ENCODE assay signal across 18 cellular contexts in the genomic region with DNA sequence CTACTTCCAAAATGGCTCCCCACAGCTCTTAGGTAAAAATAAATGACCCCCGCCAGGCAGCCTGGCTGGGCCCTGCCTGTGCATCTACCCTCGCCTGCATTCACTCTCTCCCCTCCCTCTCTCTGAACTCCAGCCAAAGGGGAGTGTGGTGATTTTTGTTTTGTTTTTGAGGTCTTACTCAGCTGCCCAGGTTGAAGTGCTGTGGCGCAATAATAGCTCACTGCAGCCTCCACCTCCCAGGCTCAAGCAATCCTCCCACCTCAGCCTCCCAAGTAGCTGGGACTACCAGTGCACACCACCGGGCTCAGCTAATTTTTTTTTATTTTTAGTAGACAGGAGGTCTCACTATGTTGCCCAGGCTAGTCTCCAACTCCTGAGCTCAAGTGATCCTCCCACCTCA. TPM values are rescaled to one million over a fixed set of nuclear protein-coding genes. Genes with fewer than 3 reads are reported as not detected.
DNase-seq lines count a peak whose midpoint lies in the region; ATAC-seq and TF ChIP-seq lines count a peak whose summit lies in the region.
"Had no signal": no experiment of that assay in that cellular context is flagged by ENCODE, and none has a peak within 500 bp of the region (broad histone marks: within the 10 kb centered on the region; RNA-seq: fewer than 3 reads in every experiment).

No MANE protein-coding gene starts in this region.

- H3K9me3 Mint-ChIP-seq in activated T-cell treated with anti-CD3 and anti-CD28 coated beads, Interleukin-2, amount 50 U/mL, for 4 hours: no peaks in the 10 kb centered on the region
- H3K9me3 Mint-ChIP-seq in activated T-helper 2 cell treated with anti-CD3 and anti-CD28 coated beads, Interferon-gamma antibody, Interleukin-2, Interleukin-4, amounts not matched to agents 10 μg/mL and 5 μg/mL and 100 μg/mL, durations not matched to agents 14 hours and 24 hours and 36 hours: no peaks in the 10 kb centered on the region
- H3K9me3 Mint-ChIP-seq: HFFc6 had no signal

- H2AFZ ChIP-seq in Karpas-422 (ENCODE audit: low read length) (no peak overlapping the region), mammary epithelial cell (ENCODE audit: low read depth, low read length) (no peak overlapping the region)

- H3K27ac Mint-ChIP-seq in activated T-helper 2 cell treated with anti-CD3 and anti-CD28 coated beads, Interferon-gamma antibody, Interleukin-2, Interleukin-4, amounts not matched to agents 10 μg/mL and 5 μg/mL and 100 μg/mL, durations not matched to agents 14 hours and 24 hours and 36 hours: peak overlapping the region; percentile 92
- H3K27ac Mint-ChIP-seq: HFFc6 had no signal

- H3K36me3 Mint-ChIP-seq in activated T-cell treated with anti-CD3 and anti-CD28 coated beads, Interleukin-2, amount 50 U/mL, for 4 hours (ENCODE audit: insufficient read depth): peaks cover 25% of the 10 kb centered on the region
- peaks cover 63% of the 10 kb centered on the region for H3K36me3 Mint-ChIP-seq in activated T-helper 2 cell treated with anti-CD3 and anti-CD28 coated beads, Interferon-gamma antibody, Interleukin-2, Interleukin-4, amounts not matched to agents 10 μg/mL and 5 μg/mL and 100 μg/mL, durations not matched to agents 14 hours and 24 hours and 36 hours (ENCODE audit: low read depth)

- H3K9me3 ChIP-seq in Karpas-422 (ENCODE audit: low read length) (no peaks in the 10 kb centered on the region), skeletal muscle tissue (ENCODE audit: control insufficient read depth in 3 of 3, low read length in 3 of 3) (no peaks in the 10 kb centered on the region), mammary epithelial cell (replicated peaks; ENCODE audit: insufficient read depth, low read length) (no peaks in the 10 kb centered on the region), WERI-Rb-1 (ENCODE audit: severe bottlenecking) (no peaks in the 10 kb centered on the region)
- H3K9me3 ChIP-seq: prostate gland had no signal

- H4K20me1 ChIP-seq in Karpas-422 (ENCODE audit: insufficient read depth, low read depth, low read length) (peaks cover 13% of the 10 kb centered on the region; the same call in 1 of the 2 replicates), mammary epithelial cell (ENCODE audit: insufficient read depth, low read length) (no peaks in the 10 kb centered on the region)

- H3K27me3 Mint-ChIP-seq in activated T-cell treated with anti-CD3 and anti-CD28 coated beads, Interleukin-2, amount 50 U/mL, for 4 hours (ENCODE audit: low read depth): no peaks in the 10 kb centered on the region
- no peaks in the 10 kb centered on the region for H3K27me3 Mint-ChIP-seq in activated T-helper 2 cell treated with anti-CD3 and anti-CD28 coated beads, Interferon-gamma antibody, Interleukin-2, Interleukin-4, amounts not matched to agents 10 μg/mL and 5 μg/mL and 100 μg/mL, durations not matched to agents 14 hours and 24 hours and 36 hours (ENCODE audit: low read depth)

- BruUV-seq in mammary epithelial cell (replicated peaks; lab: Mats Ljungman, UMichigan): no TSS peak

- peaks cover 25% of the 10 kb centered on the region; the same call in 1 of the 2 replicates for H3K36me3 ChIP-seq in Karpas-422 (ENCODE audit: insufficient read depth, low read length)
- peaks cover 0 to 2% (median 0%) of the 10 kb centered on the region in 3 donors for H3K36me3 ChIP-seq in skeletal muscle tissue (ENCODE audit: control insufficient read depth in 3 of 3, insufficient read depth in 3 of 3, low read length in 3 of 3)
- no peaks in the 10 kb centered on the region for H3K36me3 ChIP-seq in mammary epithelial cell (ENCODE audit: insufficient read depth, low read length)
- H3K36me3 ChIP-seq in WERI-Rb-1: no peaks in the 10 kb centered on the region
- H3K36me3 ChIP-seq: prostate gland had no signal

- ATAC-seq in activated T-cell treated with anti-CD3 and anti-CD28 coated beads, Interleukin-2, amount 50 U/mL, for 4 hours: no peak
- ATAC-seq in HG02973 (IDR thresholded peaks at IDR 0.05; ENCODE audit: unreplicated experiment): no peak
- ATAC-seq: left lobe of liver had no signal

- dilution Hi-C loops in mammary epithelial cell (cut with HindIII; ENCODE audit: low sequenced_read_pairs): no loop called here

- in situ Hi-C loops in mammary epithelial cell (cut with MboI; ENCODE audit: low sequenced_read_pairs in 2 of 2): no loop called here

- peaks cover 89% of the 10 kb centered on the region for H3K4me1 Mint-ChIP-seq in activated T-cell treated with anti-CD3 and anti-CD28 coated beads, Interleukin-2, amount 50 U/mL, for 4 hours (ENCODE audit: low read depth)
- peaks cover 71% of the 10 kb centered on the region for H3K4me1 Mint-ChIP-seq in activated T-helper 2 cell treated with anti-CD3 and anti-CD28 coated beads, Interferon-gamma antibody, Interleukin-2, Interleukin-4, amounts not matched to agents 10 μg/mL and 5 μg/mL and 100 μg/mL, durations not matched to agents 14 hours and 24 hours and 36 hours (ENCODE audit: low read depth)

- H3K4me1 ChIP-seq in Karpas-422 (ENCODE audit: low read length) (peaks cover 89% of the 10 kb centered on the region), skeletal muscle tissue (ENCODE audit: control insufficient read depth in 3 of 3, insufficient read depth in 3 of 3, low read length in 3 of 3) (peaks cover 4 to 14% (median 9%) of the 10 kb centered on the region in 3 donors), mammary epithelial cell (ENCODE audit: insufficient read depth, low read length) (peaks cover 12% of the 10 kb centered on the region)

- H3K79me2 ChIP-seq in Karpas-422 (ENCODE audit: low read length): peaks cover 100% of the 10 kb centered on the region
- H3K79me2 ChIP-seq in mammary epithelial cell (ENCODE audit: insufficient read depth, low read length): no peaks in the 10 kb centered on the region

- H3K4me2 ChIP-seq in Karpas-422 (ENCODE audit: low read depth, low read length, poor library complexity, severe bottlenecking) (peak overlapping the region; percentile 42), mammary epithelial cell (ENCODE audit: insufficient read depth, low read depth, low read length) (no peak overlapping the region)
- H3K4me2 ChIP-seq: KMS-11 had no signal

- CTCF ChIA-PET in mammary epithelial cell (lab: Charles Lee; ENCODE audit: low non-redundant PET): no interaction called here

- WGBS in mammary epithelial cell (ENCODE audit: low coverage, missing lambda C conversion rate): 85% methylated on average over 3 of the region's 4 CpGs

- H3K27ac ChIP-seq in Karpas-422 (ENCODE audit: low read length) (peak overlapping the region; percentile 76), skeletal muscle tissue (ENCODE audit: low read depth, low read length) (peak overlapping the region; percentile 19), mammary epithelial cell (ENCODE audit: insufficient read depth, low read depth, low read length) (no peak overlapping the region), WERI-Rb-1 (no peak overlapping the region)
- H3K27ac ChIP-seq: KMS-11, prostate gland had no signal

- peak overlapping the region; percentile 77 for H3K4me3 Mint-ChIP-seq in activated T-cell treated with anti-CD3 and anti-CD28 coated beads, Interleukin-2, amount 50 U/mL, for 4 hours
- peak overlapping the region; percentile 32 for H3K4me3 Mint-ChIP-seq in activated T-helper 2 cell treated with anti-CD3 and anti-CD28 coated beads, Interferon-gamma antibody, Interleukin-2, Interleukin-4, amounts not matched to agents 10 μg/mL and 5 μg/mL and 100 μg/mL, durations not matched to agents 14 hours and 24 hours and 36 hours (ENCODE audit: low read depth)
- H3K4me3 Mint-ChIP-seq: HFFc6 had no signal

- intact Hi-C loops in activated T-helper 2 cell treated with anti-CD3 and anti-CD28 coated beads, Interferon-gamma antibody, Interleukin-2, Interleukin-4, amounts not matched to agents 10 μg/mL and 5 μg/mL and 100 μg/mL, durations not matched to agents 14 hours and 24 hours and 36 hours (cut with micrococcal nuclease): no loop called here
- intact Hi-C loops in mammary epithelial cell (cut with micrococcal nuclease): no loop called here

- H3K9ac ChIP-seq in Karpas-422 (ENCODE audit: low read length) (peak overlapping the region; percentile 42), skeletal muscle tissue (ENCODE audit: low read depth in 1 of 3, low read length in 3 of 3) (no peak overlapping the region), mammary epithelial cell (ENCODE audit: insufficient read depth, low read length) (no peak overlapping the region)
- H3K9ac ChIP-seq: KMS-11 had no signal

- H3K4me3 ChIP-seq in Karpas-422 (ENCODE audit: low read length) (no peak overlapping the region), skeletal muscle tissue (ENCODE audit: low read length in 3 of 3) (no peak overlapping the region), mammary epithelial cell (replicated peaks in 1 of 3; ENCODE audit: insufficient read depth in 1 of 3, low read depth in 2 of 3, low read length in 3 of 3) (no peak overlapping the region), WERI-Rb-1 (ENCODE audit: low read depth, low read length) (no peak overlapping the region)
- H3K4me3 ChIP-seq: prostate gland had no signal

- TF ChIP-seq CTCF in mammary epithelial cell (conservative IDR thresholded peaks at IDR 0.05 in 1 of 2, IDR thresholded peaks at IDR 0.05 in 1 of 2; ENCODE audit: extremely low read depth in 1 of 2, insufficient read depth in 1 of 2, low read depth in 1 of 2, low read length in 2 of 2) (no peak), WERI-Rb-1 (IDR thresholded peaks at IDR 0.05; ENCODE audit: low read depth, low read length) (no peak)

- H3K27me3 ChIP-seq in Karpas-422 (ENCODE audit: low read length) (no peaks in the 10 kb centered on the region), skeletal muscle tissue (ENCODE audit: control insufficient read depth in 3 of 3, insufficient read depth in 3 of 3, low read length in 3 of 3) (no peaks in the 10 kb centered on the region), mammary epithelial cell (ENCODE audit: insufficient read depth, low read length) (no peaks in the 10 kb centered on the region), WERI-Rb-1 (ENCODE audit: insufficient read depth, low read depth, severe bottlenecking) (peaks cover 91% of the 10 kb centered on the region)

- DNase-seq in activated T-cell treated with anti-CD3 and anti-CD28 coated beads, Interleukin-2, amount 50 U/mL, for 4 hours: no peak
- no peak for DNase-seq in activated T-cell treated with anti-CD3 and anti-CD28 coated beads, Interleukin-2, amount 50 U/mL, for 1 hour
- no peak for DNase-seq in Karpas-422
- no peak for DNase-seq in activated T-helper 2 cell treated with anti-CD3 and anti-CD28 coated beads, Interferon-gamma antibody, Interleukin-2, Interleukin-4, amounts not matched to agents 10 μg/mL and 5 μg/mL and 100 μg/mL, durations not matched to agents 14 hours and 24 hours and 36 hours (ENCODE audit: low spot score)
- DNase-seq in mammary epithelial cell: no peak
- no peak for DNase-seq in WERI-Rb-1
- DNase-seq: amniotic stem cell, DMS53, foreskin fibroblast, HFFc6, NCI-H1436, NCI-H226, SIG-M5 had no signal

- no peaks in the 10 kb centered on the region for H3K9me2 ChIP-seq in Karpas-422 (replicated peaks; ENCODE audit: insufficient read depth, low read length)

RNA-seq across cellular contexts. Expression of a gene that starts 15.8 kb away (rescaled TPM):
- total RNA-seq in activated T-cell treated with anti-CD3 and anti-CD28 coated beads, Interleukin-2, amount 50 U/mL, for 4 hours: 10 to 100 TPM; 48.3 to 51.4 (median 48.9) TPM
- total RNA-seq in Karpas-422 (2014; rRNA removed; shearing (Covaris generic); ENCODE audit: low replicate concordance): 22.5 and 32.3 TPM in 2 replicates
- 67.1 and 68.0 TPM in 2 replicates for total RNA-seq in activated T-helper 2 cell treated with anti-CD3 and anti-CD28 coated beads, Interferon-gamma antibody, Interleukin-2, Interleukin-4, amounts not matched to agents 10 μg/mL and 5 μg/mL and 100 μg/mL, durations not matched to agents 14 hours and 24 hours and 36 hours
- total RNA-seq in skeletal muscle tissue: 3.1 TPM
- total RNA-seq in mammary epithelial cell: under 1 TPM in 1 of 2 donors, not detected in 1; under 0.01 TPM
- polyA plus RNA-seq in mammary epithelial cell: 0.01 TPM
- polyA minus RNA-seq in mammary epithelial cell: not detected

Comparison
In these comparisons a context has a peak if more than half of its experiments do, and no peak if none do; other contexts are left out.
1. H3K27ac ChIP-seq: peak in Karpas-422 (single experiment) and skeletal muscle tissue (single experiment); none in mammary epithelial cell (single experiment) and WERI-Rb-1 (single experiment).